31 cellular contexts compared by ENCODE assay signal in genomic region chr1:20372676-20373075, GRCh38.
"Had no signal": no experiment of that assay in that cellular context is flagged by ENCODE, and none has a peak within 500 bp of the region (broad histone marks: within the 10 kb centered on the region; RNA-seq: fewer than 3 reads in every experiment).

No MANE protein-coding gene starts in this region.

- H3K4me3 Mint-ChIP-seq: activated B cell treated with CpG ODN at 0.5 μM for 24 hours; activated CD4-positive, alpha-beta memory T cell treated with anti-CD3 and anti-CD28 coated beads for 36 hours; activated CD4-positive, alpha-beta T cell treated with anti-CD3 and anti-CD28 coated beads for 36 hours; activated CD4-positive, alpha-beta T cell treated with anti-CD3 and anti-CD28 coated beads, Interleukin-2, amount 10 ng/mL, durations not matched to agents 24 days and 14 days; activated CD8-positive, alpha-beta T cell treated with anti-CD3 and anti-CD28 coated beads, Interleukin-2, amount 10 ng/mL, durations not matched to agents 7 days and 5 days; activated naive CD4-positive, alpha-beta T cell treated with anti-CD3 and anti-CD28 coated beads for 36 hours; activated naive CD4-positive, alpha-beta T cell treated with anti-CD3 and anti-CD28 coated beads, Interleukin-2, amount 50 U/mL, for 24 hours; activated naive CD8-positive, alpha-beta T cell treated with anti-CD3 and anti-CD28 coated beads for 36 hours; activated naive CD8-positive, alpha-beta T cell treated with anti-CD3 and anti-CD28 coated beads, Interleukin-2, amount 50 U/mL, for 24 hours; activated T-cell treated with anti-CD3 and anti-CD28 coated beads, Interleukin-2, amount 50 U/mL, for 24 hours; activated T-helper 17 cell treated with anti-CD3 and anti-CD28 coated beads, Interleukin-2, amount 50 U/mL, for 72 hours; effector memory CD8-positive, alpha-beta T cell; T-helper 1 cell treated with Interleukin-12 subunit alpha and Interleukin-12 subunit beta and Interleukin-4 antibody, amounts not matched to agents 30 μg/mL and 1 μg/mL, for 36 hours had no signal

- DNase-seq: activated B cell treated with CpG ODN at 0.5 μM for 24 hours; activated CD4-positive, alpha-beta memory T cell treated with anti-CD3 and anti-CD28 coated beads for 36 hours; activated CD4-positive, alpha-beta T cell treated with anti-CD3 and anti-CD28 coated beads for 36 hours; activated CD4-positive, alpha-beta T cell treated with anti-CD3 and anti-CD28 coated beads, Interleukin-2, amount 10 ng/mL, durations not matched to agents 24 days and 14 days; activated CD4-positive, CD25-positive, alpha-beta regulatory T cell treated with anti-CD3 and anti-CD28 coated beads, Interleukin-2, amount 50 U/mL, for 72 hours; activated CD8-positive, alpha-beta memory T cell treated with anti-CD3 and anti-CD28 coated beads, Interleukin-2, amount 50 U/mL, for 48 hours; activated CD8-positive, alpha-beta T cell treated with anti-CD3 and anti-CD28 coated beads, Interleukin-2, amount 10 ng/mL, durations not matched to agents 7 days and 5 days; activated effector memory CD4-positive, alpha-beta T cell treated with Interleukin-2 at 50 U/mL for 16 hours; activated gamma-delta T cell treated with Interleukin-2 at 50 U/mL for 16 hours; activated naive CD4-positive, alpha-beta T cell treated with anti-CD3 and anti-CD28 coated beads for 36 hours; activated naive CD8-positive, alpha-beta T cell treated with anti-CD3 and anti-CD28 coated beads for 36 hours; activated naive CD8-positive, alpha-beta T cell treated with anti-CD3 and anti-CD28 coated beads, Interleukin-2, amount 50 U/mL, for 24 hours; activated T-cell treated with anti-CD3 and anti-CD28 coated beads for 4 hours; activated T-cell treated with anti-CD3 and anti-CD28 coated beads, Interleukin-2, amount 50 U/mL, for 24 hours; adrenal gland; amygdala; body of pancreas; caudate nucleus; cortex of kidney; dermis blood vessel endothelial cell; effector CD4-positive, alpha-beta T cell; effector memory CD8-positive, alpha-beta T cell; erythroblast; foreskin keratinocyte; gastrocnemius medialis; T1000; WERI-Rb-1 had no signal

- H3K27me3 ChIP-seq: adrenal gland had no signal

- H3K4me3 ChIP-seq: adrenal gland, body of pancreas, esophagus muscularis mucosa, gastrocnemius medialis had no signal

- H3K36me3 ChIP-seq: adrenal gland, esophagus muscularis mucosa, gastrocnemius medialis, WERI-Rb-1 had no signal

- H3K9me3 Mint-ChIP-seq: activated B cell treated with CpG ODN at 0.5 μM for 24 hours; activated CD4-positive, alpha-beta memory T cell treated with anti-CD3 and anti-CD28 coated beads for 36 hours; activated CD4-positive, alpha-beta T cell treated with anti-CD3 and anti-CD28 coated beads, Interleukin-2, amount 10 ng/mL, durations not matched to agents 24 days and 14 days; activated naive CD4-positive, alpha-beta T cell treated with anti-CD3 and anti-CD28 coated beads for 36 hours; activated naive CD4-positive, alpha-beta T cell treated with anti-CD3 and anti-CD28 coated beads, Interleukin-2, amount 50 U/mL, for 24 hours; activated naive CD8-positive, alpha-beta T cell treated with anti-CD3 and anti-CD28 coated beads for 36 hours; activated naive CD8-positive, alpha-beta T cell treated with anti-CD3 and anti-CD28 coated beads, Interleukin-2, amount 50 U/mL, for 24 hours; activated T-cell treated with anti-CD3 and anti-CD28 coated beads, Interleukin-2, amount 50 U/mL, for 24 hours; activated T-helper 17 cell treated with anti-CD3 and anti-CD28 coated beads, Interleukin-2, amount 50 U/mL, for 72 hours; effector memory CD8-positive, alpha-beta T cell; T-helper 1 cell treated with Interleukin-12 subunit alpha and Interleukin-12 subunit beta and Interleukin-4 antibody, amounts not matched to agents 30 μg/mL and 1 μg/mL, for 36 hours had no signal

- H3K27ac Mint-ChIP-seq: activated B cell treated with CpG ODN at 0.5 μM for 24 hours; activated CD4-positive, alpha-beta memory T cell treated with anti-CD3 and anti-CD28 coated beads for 36 hours; activated CD4-positive, alpha-beta T cell treated with anti-CD3 and anti-CD28 coated beads for 36 hours; activated CD4-positive, alpha-beta T cell treated with anti-CD3 and anti-CD28 coated beads, Interleukin-2, amount 10 ng/mL, durations not matched to agents 24 days and 14 days; activated CD8-positive, alpha-beta T cell treated with anti-CD3 and anti-CD28 coated beads, Interleukin-2, amount 10 ng/mL, durations not matched to agents 7 days and 5 days; activated naive CD4-positive, alpha-beta T cell treated with anti-CD3 and anti-CD28 coated beads for 36 hours; activated naive CD4-positive, alpha-beta T cell treated with anti-CD3 and anti-CD28 coated beads, Interleukin-2, amount 50 U/mL, for 24 hours; activated naive CD8-positive, alpha-beta T cell treated with anti-CD3 and anti-CD28 coated beads for 36 hours; activated naive CD8-positive, alpha-beta T cell treated with anti-CD3 and anti-CD28 coated beads, Interleukin-2, amount 50 U/mL, for 24 hours; activated T-cell treated with anti-CD3 and anti-CD28 coated beads, Interleukin-2, amount 50 U/mL, for 24 hours; activated T-helper 17 cell treated with anti-CD3 and anti-CD28 coated beads, Interleukin-2, amount 50 U/mL, for 72 hours; effector memory CD8-positive, alpha-beta T cell; T-helper 1 cell treated with Interleukin-12 subunit alpha and Interleukin-12 subunit beta and Interleukin-4 antibody, amounts not matched to agents 30 μg/mL and 1 μg/mL, for 36 hours had no signal

- H3K9me3 ChIP-seq: adrenal gland, body of pancreas, esophagus muscularis mucosa, gastrocnemius medialis had no signal

- H3K36me3 Mint-ChIP-seq: activated CD4-positive, alpha-beta memory T cell treated with anti-CD3 and anti-CD28 coated beads for 36 hours; activated naive CD4-positive, alpha-beta T cell treated with anti-CD3 and anti-CD28 coated beads, Interleukin-2, amount 50 U/mL, for 24 hours; activated naive CD8-positive, alpha-beta T cell treated with anti-CD3 and anti-CD28 coated beads for 36 hours had no signal

- H3K4me1 ChIP-seq: adrenal gland, body of pancreas, gastrocnemius medialis had no signal

- ATAC-seq: activated CD8-positive, alpha-beta T cell treated with anti-CD3 and anti-CD28 coated beads, Interleukin-2, amount 10 ng/mL, durations not matched to agents 7 days and 5 days; body of pancreas; effector memory CD8-positive, alpha-beta T cell; foreskin keratinocyte; gastrocnemius medialis had no signal

- H3K27ac ChIP-seq: adrenal gland, body of pancreas, esophagus muscularis mucosa, foreskin keratinocyte, gastrocnemius medialis, WERI-Rb-1 had no signal
